ENCODE assay signal across 24 cellular contexts in the genomic region with DNA sequence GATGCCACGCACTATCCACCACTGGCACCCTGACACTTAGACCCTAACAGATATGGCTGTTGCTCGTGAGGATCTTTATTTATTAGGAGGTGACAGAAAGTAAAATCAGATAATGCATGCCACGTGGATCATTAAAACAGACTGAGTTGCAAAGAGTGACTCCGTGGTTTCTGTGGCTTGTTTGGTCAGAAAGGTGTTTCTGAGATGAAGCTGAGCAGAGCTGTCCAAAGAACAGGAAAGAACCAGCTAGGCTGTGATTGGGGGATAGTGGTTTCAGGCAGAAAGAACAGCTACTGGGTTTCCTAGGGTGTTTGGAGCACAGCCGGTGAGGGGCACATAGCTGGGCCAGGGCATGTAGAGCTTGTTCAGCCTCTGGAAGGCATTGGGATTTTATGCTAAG. TPM values are rescaled to one million over a fixed set of nuclear protein-coding genes. Genes with fewer than 3 reads are reported as not detected.
DNase-seq lines count a peak whose midpoint lies in the region; ATAC-seq lines count a peak whose summit lies in the region.
"Had no signal": no experiment of that assay in that cellular context is flagged by ENCODE, and none has a peak within 500 bp of the region (broad histone marks: within the 10 kb centered on the region; RNA-seq: fewer than 3 reads in every experiment).

No MANE protein-coding gene starts in this region.

- no peaks in the 10 kb centered on the region for H3K4me1 ChIP-seq in mesodermal cell (ENCODE audit: control insufficient read depth, insufficient read depth, low read length, poor library complexity, severe bottlenecking)
- H3K4me1 ChIP-seq: psoas muscle had no signal

- peaks cover 94% of the 10 kb centered on the region for H3K36me3 Mint-ChIP-seq in activated T-helper 17 cell treated with anti-CD3 and anti-CD28 coated beads, Interleukin-2, amount 50 U/mL, for 72 hours (ENCODE audit: low read depth)

- H3K4me3 Mint-ChIP-seq in activated T-helper 17 cell treated with anti-CD3 and anti-CD28 coated beads, Interleukin-2, amount 50 U/mL, for 72 hours, result no peak overlapping the region
- H3K4me3 Mint-ChIP-seq: neural crest cell had no signal

- peak overlapping the region; percentile 13 for H3K27ac ChIP-seq in mesodermal cell (ENCODE audit: low read depth, low read length, severe bottlenecking)
- H3K27ac ChIP-seq: 22Rv1, coronary artery, epithelial cell of prostate, psoas muscle, thoracic aorta, VCaP had no signal

- peaks cover 52% of the 10 kb centered on the region for H3K36me3 ChIP-seq in mesodermal cell (ENCODE audit: control insufficient read depth, insufficient read depth, low read length)

- no peaks in the 10 kb centered on the region for H3K9me3 Mint-ChIP-seq in activated T-helper 17 cell treated with anti-CD3 and anti-CD28 coated beads, Interleukin-2, amount 50 U/mL, for 72 hours
- H3K9me3 Mint-ChIP-seq: activated T-helper 2 cell treated with anti-CD3 and anti-CD28 coated beads, Interferon-gamma antibody, Interleukin-2, Interleukin-4, amounts not matched to agents 10 μg/mL and 5 μg/mL and 100 μg/mL, durations not matched to agents 14 hours and 24 hours and 36 hours; neural crest cell had no signal

- H3K9me3 ChIP-seq in mesodermal cell (ENCODE audit: control insufficient read depth, low read length), result no peaks in the 10 kb centered on the region
- H3K9me3 ChIP-seq: BE2C, psoas muscle, thoracic aorta had no signal

- H3K4me1 Mint-ChIP-seq in activated T-helper 17 cell treated with anti-CD3 and anti-CD28 coated beads, Interleukin-2, amount 50 U/mL, for 72 hours, result peaks cover 14% of the 10 kb centered on the region

- WGBS in mesodermal cell (ENCODE audit: insufficient coverage in 2 of 2), 2 experiments, result 95 to 96% methylated on average over 3 to 5 of the region's 5 CpGs

- H3K27ac Mint-ChIP-seq in activated T-helper 17 cell treated with anti-CD3 and anti-CD28 coated beads, Interleukin-2, amount 50 U/mL, for 72 hours, result peak overlapping the region; percentile 51
- H3K27ac Mint-ChIP-seq: activated T-helper 2 cell treated with anti-CD3 and anti-CD28 coated beads, Interferon-gamma antibody, Interleukin-2, Interleukin-4, amounts not matched to agents 10 μg/mL and 5 μg/mL and 100 μg/mL, durations not matched to agents 14 hours and 24 hours and 36 hours had no signal

- H3K27me3 Mint-ChIP-seq in activated T-helper 17 cell treated with anti-CD3 and anti-CD28 coated beads, Interleukin-2, amount 50 U/mL, for 72 hours, result no peaks in the 10 kb centered on the region

- ATAC-seq in GM19463 (IDR thresholded peaks at IDR 0.05; ENCODE audit: unreplicated experiment) (peak; percentile 51), GM19035 (IDR thresholded peaks at IDR 0.05; ENCODE audit: unreplicated experiment) (no peak)
- peak; percentile 35 for ATAC-seq in activated T-helper 17 cell treated with anti-CD3 and anti-CD28 coated beads, Interleukin-2, amount 50 U/mL, for 72 hours (replicated peaks)
- ATAC-seq: HepG2 had no signal

- H3K4me3 ChIP-seq in mesodermal cell (ENCODE audit: extremely low read depth, insufficient read depth, low read length, poor library complexity, severe bottlenecking), result no peak overlapping the region
- H3K4me3 ChIP-seq: coronary artery, psoas muscle, spleen, thoracic aorta had no signal

- peak; percentile 8 for DNase-seq in NK-92 treated with Interleukin-12 subunit alpha and Interleukin-12 subunit beta, amount 100 ng/mL, for 24 hours (lab: John Stamatoyannopoulos, UW)
- no peak for DNase-seq in NK-92 (lab: John Stamatoyannopoulos, UW; ENCODE audit: unreplicated experiment)
- DNase-seq in effector CD8-positive, alpha-beta T cell (lab: John Stamatoyannopoulos, UW), result no peak
- no peak for DNase-seq in stimulated activated CD4-positive, alpha-beta T cell treated with anti-CD3 and anti-CD28 coated beads, Interleukin-12 subunit alpha, Interleukin-12 subunit beta, amount 100 ng/mL, for 4 hours
- DNase-seq: activated CD4-positive, alpha-beta T cell treated with anti-CD3 and anti-CD28 coated beads, Interleukin-2, amount 50 U/mL, for 4 hours; DMS153; mesenchymal stem cell; NCI-H187; NCI-H446; psoas muscle; spleen had no signal

RNA-seq across cellular contexts. Expression of gene CSGALNACT2, which starts 34.4 kb away (rescaled TPM):
- 10 to 100 TPM; 31.6 to 36.3 TPM for total RNA-seq in activated T-helper 17 cell treated with anti-CD3 and anti-CD28 coated beads, Interleukin-2, amount 50 U/mL, for 72 hours
- 12.6 TPM for polyA plus RNA-seq in mesodermal cell (2013, experiment 1 of 2)
- 14.3 TPM for polyA plus RNA-seq in mesodermal cell (2013, experiment 2 of 2)
